In genomic region chr22:20702175-20702545, GRCh38 we compare ENCODE assay signal across 8 cellular contexts.
DNase-seq lines count a peak whose midpoint lies in the region; ATAC-seq and TF ChIP-seq lines count a peak whose summit lies in the region.
"Not testable (repeated sequence)": the region's sequence is repeated elsewhere in the genome, so short reads cannot be mapped to it uniquely, and the experiment has no call there.

No MANE protein-coding gene starts in this region.

- TF ChIP-seq CTCF in HFFc6 (IDR thresholded peaks at IDR 0.05); cardiac fibroblast (IDR thresholded peaks at IDR 0.05; ENCODE audit: low read depth, low read length); ovary (IDR thresholded peaks at IDR 0.05); vagina (IDR thresholded peaks at IDR 0.05): not testable (repeated sequence)

- H3K4me1 ChIP-seq in ovary (ENCODE audit: insufficient read depth), result not testable (repeated sequence)
- H3K4me1 ChIP-seq in vagina, result peaks cover 11% of the 10 kb centered on the region

- H3K27ac ChIP-seq in ovary (peak overlapping the region in 1 of 2 donors; percentile 81), vagina (peak overlapping the region; percentile 72)

- intact Hi-C loops in ovary (cut with DNase I), result loop anchor here in 1 of 4 donors (10.0 kb wide), 1 partner anchor 207 kb away; the partner anchor contains the start of gene KLHL22
- intact Hi-C loops in vagina (cut with DNase I), result not testable (repeated sequence)

- H3K27ac Mint-ChIP-seq in HFFc6, result not testable (repeated sequence)

- not testable (repeated sequence) for H3K36me3 ChIP-seq in ovary, vagina

- WGBS in ovary, 3 donors, result 0% methylated on average over 10 to 19 of the region's 35 CpGs; no CpG with 5 or more reads in 1 of the 3 donors

- H3K9me3 ChIP-seq in ovary, vagina: not testable (repeated sequence)

- H3K4me3 ChIP-seq in cardiac fibroblast (replicated peaks in 1 of 2; ENCODE audit: low read depth in 2 of 2, low read length in 2 of 2) (peak overlapping the region; percentile 59 to 62), iPS-11a (ENCODE audit: low read depth, low read length) (peak overlapping the region; percentile 21), ovary (peak overlapping the region; percentile 62), vagina (peak overlapping the region; percentile 58 to 59)

- H3K4me3 Mint-ChIP-seq in HFFc6, result peak overlapping the region; percentile 93

- ATAC-seq in GM18867 (IDR thresholded peaks at IDR 0.05; ENCODE audit: unreplicated experiment) (peak; percentile 24), HG03558 (IDR thresholded peaks at IDR 0.05; ENCODE audit: extremely low read depth, unreplicated experiment) (peak; percentile 16)

- not testable (repeated sequence) for DNase-seq in HFFc6; cardiac fibroblast (ENCODE audit: low read depth in 2 of 2); ovary; vagina (ENCODE audit: extremely low spot score in 2 of 2)
- peak; percentile 42 for DNase-seq in activated CD4-positive, alpha-beta T cell treated with anti-CD3 and anti-CD28 coated beads for 48 hours

- H3K27me3 Mint-ChIP-seq in HFFc6 (ENCODE audit: insufficient read depth), result not testable (repeated sequence)

- TF ChIP-seq POLR2A in ovary (IDR thresholded peaks at IDR 0.05); vagina (IDR thresholded peaks at IDR 0.05): not testable (repeated sequence)

- H3K27me3 ChIP-seq in ovary, vagina: not testable (repeated sequence)

- H3K36me3 Mint-ChIP-seq in HFFc6 (ENCODE audit: low read depth), result not testable (repeated sequence)

- H3K4me1 Mint-ChIP-seq in HFFc6 (ENCODE audit: low read depth), result not testable (repeated sequence)

- not testable (repeated sequence) for TF ChIP-seq EP300 in ovary (IDR thresholded peaks at IDR 0.05)

- not testable (repeated sequence) for H3K9me3 Mint-ChIP-seq in HFFc6
